Comparison of ENCODE assay signal across 8 cellular contexts in genomic region chr18:11872479-11873136, GRCh38. TPM values are rescaled to one million over a fixed set of nuclear protein-coding genes. Genes with fewer than 3 reads are reported as not detected.
DNase-seq lines count a peak whose midpoint lies in the region; ATAC-seq and TF ChIP-seq lines count a peak whose summit lies in the region.

No MANE protein-coding gene starts in this region.

- H3K23ac ChIP-seq in mesenchymal stem cell (ENCODE audit: low read length in 2 of 2) = no peak overlapping the region

- H2AFZ ChIP-seq in mesenchymal stem cell (ENCODE audit: low read depth, low read length) = no peak overlapping the region

- no peak overlapping the region for H2BK5ac ChIP-seq in mesenchymal stem cell (ENCODE audit: low read depth, low read length, poor library complexity, severe bottlenecking)

- no peak overlapping the region for H2BK120ac ChIP-seq in mesenchymal stem cell (ENCODE audit: low read depth, low read length)

- DNase-seq in A673 (ENCODE audit: low spot score) (peak; percentile 33), GM12864 (ENCODE audit: low read depth) (no peak), NCI-H82 treated with DMSO at 0.1 percent for 48 hours (lab: John Stamatoyannopoulos, UW; ENCODE audit: unreplicated experiment) (peak; percentile 18), gastrocnemius medialis (peak; percentile 55 to 77), mesenchymal stem cell (no peak), pons (ENCODE audit: low spot score) (no peak)

- H4K91ac ChIP-seq in mesenchymal stem cell (ENCODE audit: low read length) = no peak overlapping the region

- intact Hi-C loops in A673 (cut with micrococcal nuclease; ENCODE audit: unreplicated experiment) (loop anchor here (5.0 to 10.0 kb wide), 2 partner anchors 140 to 218 kb away; no protein-coding TSS in a partner anchor), gastrocnemius medialis (cut with DNase I; ENCODE audit: low total_unique reads) (loop anchor here (1.0 to 5.0 kb wide), 4 partner anchors 45 to 217 kb away; no protein-coding TSS in a partner anchor)

- no peak overlapping the region for H3K14ac ChIP-seq in mesenchymal stem cell (ENCODE audit: low read length in 2 of 2)

- H3K4me3 ChIP-seq in A673 (ENCODE audit: low read depth, low read length, poor library complexity, severe bottlenecking) (no peak overlapping the region), GM12864 (ENCODE audit: low read depth, low read length) (no peak overlapping the region), gastrocnemius medialis (no peak overlapping the region), mesenchymal stem cell (ENCODE audit: insufficient read depth in 1 of 2, low read depth in 1 of 2, low read length in 2 of 2) (no peak overlapping the region)

- TF ChIP-seq CTCF in A673 (conservative IDR thresholded peaks at IDR 0.05; ENCODE audit: low read depth, low read length) = peak; percentile 57
- TF ChIP-seq CTCF in GM12864 (IDR thresholded peaks at IDR 0.05; ENCODE audit: low read depth, low read length, missing control alignments) = peak; percentile 53
- TF ChIP-seq CTCF in gastrocnemius medialis (IDR thresholded peaks at IDR 0.05 in 4 of 5, conservative IDR thresholded peaks at IDR 0.05 in 1 of 5) = peak; percentile 63 to 74 (median 70)

- no peak overlapping the region for H4K8ac ChIP-seq in mesenchymal stem cell (ENCODE audit: low read length)

- H3K27me3 ChIP-seq in A673 (replicated peaks; ENCODE audit: insufficient read depth, low read depth, low read length, poor library complexity) = peaks cover 15% of the 10 kb centered on the region
- no peaks in the 10 kb centered on the region for H3K27me3 ChIP-seq in gastrocnemius medialis
- H3K27me3 ChIP-seq in mesenchymal stem cell (ENCODE audit: control insufficient read depth in 1 of 2, insufficient read depth in 1 of 2, low read length in 2 of 2) = no peaks in the 10 kb centered on the region

- CTCF ChIA-PET in A673 (lab: Charles Lee) = no interaction called here

- TF ChIP-seq POLR2A in gastrocnemius medialis (IDR thresholded peaks at IDR 0.05) = no peak

- H3K4me1 ChIP-seq in A673 (ENCODE audit: insufficient read depth, low read length, poor library complexity, severe bottlenecking) (no peaks in the 10 kb centered on the region), gastrocnemius medialis (peaks cover 7 to 8% of the 10 kb centered on the region in 2 donors), mesenchymal stem cell (ENCODE audit: control insufficient read depth, insufficient read depth, low read depth, low read length) (peaks cover 5% of the 10 kb centered on the region)

- H3K9me3 ChIP-seq in A673 (ENCODE audit: low read depth, low read length, poor library complexity, severe bottlenecking) (no peaks in the 10 kb centered on the region), gastrocnemius medialis (no peaks in the 10 kb centered on the region), mesenchymal stem cell (ENCODE audit: control insufficient read depth, low read length) (no peaks in the 10 kb centered on the region)

- H3K18ac ChIP-seq in mesenchymal stem cell (ENCODE audit: low read depth in 1 of 2, low read length in 2 of 2) = no peak overlapping the region

- H3K36me3 ChIP-seq in A673 (ENCODE audit: insufficient read depth, low read length, poor library complexity, severe bottlenecking) = no peaks in the 10 kb centered on the region
- peaks cover 0 to 53% of the 10 kb centered on the region in 2 donors for H3K36me3 ChIP-seq in gastrocnemius medialis
- H3K36me3 ChIP-seq in mesenchymal stem cell (ENCODE audit: control insufficient read depth in 1 of 2, insufficient read depth in 2 of 2, low read depth in 1 of 2, low read length in 2 of 2) = no peaks in the 10 kb centered on the region

- POLR2A ChIA-PET in A673 (lab: Charles Lee; ENCODE audit: low non-redundant PET) = no interaction called here

- no peak overlapping the region for H3K9ac ChIP-seq in mesenchymal stem cell (ENCODE audit: low read length)

- ATAC-seq in esophagus mucosa (peak; percentile 62), gastrocnemius medialis (peak; percentile 99 to 100), HG03521 (IDR thresholded peaks at IDR 0.05; ENCODE audit: unreplicated experiment) (no peak)

- H2BK15ac ChIP-seq in mesenchymal stem cell (ENCODE audit: low read depth, poor library complexity, severe bottlenecking) = no peak overlapping the region

- WGBS in mesenchymal stem cell = 86% methylated on average over 13 of the region's 13 CpGs

- no peak overlapping the region for H3K4ac ChIP-seq in mesenchymal stem cell (ENCODE audit: low read depth in 1 of 2, low read length in 2 of 2)

- no TSS peak for BruUV-seq in A673 (replicated peaks; lab: Mats Ljungman, UMichigan)

- no peak overlapping the region for H3K27ac ChIP-seq in A673 (ENCODE audit: low read depth, low read length, poor library complexity, severe bottlenecking)
- H3K27ac ChIP-seq in gastrocnemius medialis = peak overlapping the region; percentile 53 to 73 (median 62)
- no peak overlapping the region for H3K27ac ChIP-seq in mesenchymal stem cell (ENCODE audit: low read length, poor library complexity, severe bottlenecking)

- no peak overlapping the region for H3K4me2 ChIP-seq in mesenchymal stem cell (ENCODE audit: low read length, poor library complexity, severe bottlenecking)

- H2AK5ac ChIP-seq in mesenchymal stem cell (ENCODE audit: low read length, severe bottlenecking) = no peak overlapping the region

- in situ Hi-C loops in gastrocnemius medialis (cut with MboI; ENCODE audit: low sequenced_read_pairs in 4 of 4) = loop anchor here in 2 of 4 donors (5.0 to 25.0 kb wide), 3 partner anchors 135 to 685 kb away; no protein-coding TSS in a partner anchor

- no peaks in the 10 kb centered on the region for H3K79me1 ChIP-seq in mesenchymal stem cell (replicated peaks; ENCODE audit: low read length, poor library complexity, severe bottlenecking)

- no peak overlapping the region for H2BK12ac ChIP-seq in mesenchymal stem cell (ENCODE audit: low read length in 2 of 2)

RNA-seq across cellular contexts. Expression of gene CHMP1B, which starts 21.4 kb away (rescaled TPM):
- total RNA-seq in A673 (2021) (17.1 and 19.1 TPM in 2 replicates), esophagus mucosa (28.7 TPM), gastrocnemius medialis (100 to 1,000 TPM; 347 to 634 (median 407) TPM)
- 30.3 TPM for polyA plus RNA-seq in mesenchymal stem cell (2013, experiment 1 of 2)
- polyA plus RNA-seq in mesenchymal stem cell (2013, experiment 2 of 2) = 31.8 TPM

RNA-seq across cellular contexts. Expression of gene MPPE1, which starts 35.5 kb away (rescaled TPM):
- 17.6 and 18.4 TPM in 2 replicates for total RNA-seq in A673 (2021)
- total RNA-seq in esophagus mucosa = 25.7 TPM
- 10 to 100 TPM; 11.0 to 33.6 (median 24.8) TPM for total RNA-seq in gastrocnemius medialis
- 20.5 TPM for polyA plus RNA-seq in mesenchymal stem cell (2013, experiment 1 of 2)
- polyA plus RNA-seq in mesenchymal stem cell (2013, experiment 2 of 2) = 21.7 TPM

Comparison
In these comparisons a context has a peak if more than half of its experiments do, and no peak if none do; other contexts are left out.
1. DNase-seq: peak in A673 (single experiment), NCI-H82 treated with DMSO at 0.1 percent for 48 hours (single experiment) and gastrocnemius medialis (2 of 2); none in GM12864 (single experiment), mesenchymal stem cell (single experiment) and pons (single experiment).
2. H3K27ac ChIP-seq: peak in gastrocnemius medialis (4 of 4); none in A673 (single experiment) and mesenchymal stem cell (single experiment).
3. RNA of gene CHMP1B, which starts 21.4 kb away (total RNA-seq): 347 to 634 TPM in gastrocnemius medialis; 28.7 TPM in esophagus mucosa (single experiment) and 17.1 to 19.1 TPM in A673; every median in the first group is over 10 times any median in the second.
4. Peak in every context shown above with its lines, with median percentiles within 50 percentile points of each other: CTCF ChIP-seq.